ENCODE assay signal across 23 cellular contexts in genomic region chr2:193409951-193410350, GRCh38.
DNase-seq lines count a peak whose midpoint lies in the region; ATAC-seq and TF ChIP-seq lines count a peak whose summit lies in the region.
"Had no signal": no experiment of that assay in that cellular context is flagged by ENCODE, and none has a peak within 500 bp of the region (broad histone marks: within the 10 kb centered on the region; RNA-seq: fewer than 3 reads in every experiment).

No MANE protein-coding gene starts in this region.

- H3K9me2 ChIP-seq in GM23248 (ENCODE audit: insufficient read depth): no peaks in the 10 kb centered on the region

- no peak overlapping the region for H2BK15ac ChIP-seq in neuronal stem cell (ENCODE audit: low read length)

- H3K18ac ChIP-seq in neuronal stem cell (ENCODE audit: low read length): no peak overlapping the region

- no peak overlapping the region for H4K91ac ChIP-seq in neuronal stem cell (ENCODE audit: low read depth, low read length, poor library complexity)

- H3K79me2 ChIP-seq in GM23248 (ENCODE audit: insufficient read depth): no peaks in the 10 kb centered on the region

- no peak overlapping the region for H2BK120ac ChIP-seq in neuronal stem cell (ENCODE audit: low read depth, low read length)

- ATAC-seq in HG03521 (IDR thresholded peaks at IDR 0.05; ENCODE audit: unreplicated experiment): no peak
- no peak for ATAC-seq in GM19397 (IDR thresholded peaks at IDR 0.05; ENCODE audit: unreplicated experiment)
- ATAC-seq in HG03135 (IDR thresholded peaks at IDR 0.05; ENCODE audit: unreplicated experiment): no peak
- ATAC-seq: A549; CD8-positive, alpha-beta T cell had no signal

- no peak overlapping the region for H4K8ac ChIP-seq in neuronal stem cell (ENCODE audit: low read depth, low read length)

- H3K79me1 ChIP-seq in neuronal stem cell (ENCODE audit: low read depth, low read length): no peaks in the 10 kb centered on the region

- H3K4me2 ChIP-seq in GM23248 (ENCODE audit: unreplicated experiment): no peak overlapping the region
- H3K4me2 ChIP-seq in neuronal stem cell (ENCODE audit: insufficient read depth, low read length, poor library complexity, severe bottlenecking): no peak overlapping the region
- H3K4me2 ChIP-seq: A549, KMS-11 had no signal

- H3K23ac ChIP-seq in neuronal stem cell (ENCODE audit: low read depth, low read length, poor library complexity): no peak overlapping the region

- H3F3A ChIP-seq in GM23248 (ENCODE audit: insufficient read depth): no peaks in the 10 kb centered on the region

- no peak overlapping the region for H3K4ac ChIP-seq in neuronal stem cell (ENCODE audit: low read length)

- in situ Hi-C loops in GM23248 (cut with MboI): no loop called here

- DNase-seq in GM23248: peak; percentile 0
- DNase-seq in UCSD-AML1 (lab: John Stamatoyannopoulos, UW; ENCODE audit: unreplicated experiment): peak; percentile 0
- DNase-seq in epithelial cell of proximal tubule (ENCODE audit: low read depth): peak; percentile 32
- peak; percentile 32 for DNase-seq in neuronal stem cell (ENCODE audit: low spot score)
- no peak for DNase-seq in H4 (ENCODE audit: low spot score)
- DNase-seq: C1 segment of cervical spinal cord; Caco-2; CD8-positive, alpha-beta T cell; DMS79 treated with DMSO at 0.1 percent for 48 hours; H9; HFFc6; MM.1S; NCI-H1417; NCI-H1694; NCI-H2029 treated with DMSO at 0.1 percent for 48 hours; SIG-M5 had no signal

- no peaks in the 10 kb centered on the region for H3K9me3 ChIP-seq in GM23248 (ENCODE audit: low read depth)
- no peaks in the 10 kb centered on the region for H3K9me3 ChIP-seq in neuronal stem cell (replicated peaks in 1 of 2; ENCODE audit: control insufficient read depth in 2 of 2, insufficient read depth in 1 of 2, low read depth in 1 of 2, low read length in 2 of 2)
- H3K9me3 ChIP-seq: A549 had no signal

- no peak overlapping the region for H2AFZ ChIP-seq in GM23248
- H2AFZ ChIP-seq in neuronal stem cell (ENCODE audit: low read length): no peak overlapping the region

- H3K4me1 ChIP-seq in GM23248 (ENCODE audit: insufficient read depth) (no peaks in the 10 kb centered on the region), neuronal stem cell (ENCODE audit: control insufficient read depth in 2 of 2, insufficient read depth in 1 of 2, low read depth in 1 of 2, low read length in 2 of 2) (no peaks in the 10 kb centered on the region)
- H3K4me1 ChIP-seq: A549, Caco-2 had no signal

- H3K36me3 ChIP-seq in GM23248 (ENCODE audit: low read depth) (no peaks in the 10 kb centered on the region), neuronal stem cell (replicated peaks in 1 of 2; ENCODE audit: control insufficient read depth in 2 of 2, insufficient read depth in 2 of 2, low read length in 2 of 2) (no peaks in the 10 kb centered on the region)

- H3K27me3 ChIP-seq in GM23248 (replicated peaks; ENCODE audit: insufficient read depth) (no peaks in the 10 kb centered on the region), neuronal stem cell (ENCODE audit: control insufficient read depth in 3 of 3, insufficient read depth in 3 of 3, low read depth in 1 of 3, low read length in 3 of 3) (no peaks in the 10 kb centered on the region)

- H3K14ac ChIP-seq in neuronal stem cell (ENCODE audit: low read length): no peak overlapping the region

- H2BK5ac ChIP-seq in neuronal stem cell (ENCODE audit: low read length): no peak overlapping the region

- H2BK12ac ChIP-seq in neuronal stem cell (ENCODE audit: low read length): no peak overlapping the region

- H2AK5ac ChIP-seq in neuronal stem cell (ENCODE audit: low read depth, low read length): no peak overlapping the region

- H3K27ac ChIP-seq in GM23248: no peak overlapping the region
- no peak overlapping the region for H3K27ac ChIP-seq in neuronal stem cell (replicated peaks; ENCODE audit: low read length)
- H3K27ac ChIP-seq: A549, HL-60, KMS-11, SK-N-MC had no signal

- H3K4me3 ChIP-seq in GM23248 (no peak overlapping the region), epithelial cell of proximal tubule (ENCODE audit: low read depth, low read length) (no peak overlapping the region), neuronal stem cell (ENCODE audit: low read length in 2 of 2) (no peak overlapping the region)
- H3K4me3 ChIP-seq: A549, SK-N-MC had no signal

- no peak for TF ChIP-seq CTCF in epithelial cell of proximal tubule (conservative IDR thresholded peaks at IDR 0.05; ENCODE audit: low read depth, low read length)

- H3K9ac ChIP-seq in GM23248: no peak overlapping the region
- no peak overlapping the region for H3K9ac ChIP-seq in neuronal stem cell (ENCODE audit: low read depth, low read length, poor library complexity)
- H3K9ac ChIP-seq: KMS-11 had no signal

- WGBS in GM23248 (ENCODE audit: low coverage in 1 of 2, low lambda C conversion rate in 2 of 2, missing lambda C conversion rate in 2 of 2), 2 experiments: 52 to 59% methylated on average over 1 of the region's 1 CpG
- no CpG with 5 or more reads among the region's 1 CpG for WGBS in neuronal stem cell (ENCODE audit: extremely low coverage in 2 of 2, insufficient read length in 2 of 2, insufficient replicate concordance in 1 of 2), 2 donors

- H4K20me1 ChIP-seq in GM23248 (ENCODE audit: insufficient read depth): no peaks in the 10 kb centered on the region
